In genomic region chr6:26217714-26218075, GRCh38 we compare ENCODE assay signal across 10 cellular contexts.
DNase-seq lines count a peak whose midpoint lies in the region; ATAC-seq and TF ChIP-seq lines count a peak whose summit lies in the region.
"Had no signal": no experiment of that assay in that cellular context is flagged by ENCODE, and none has a peak within 500 bp of the region (broad histone marks: within the 10 kb centered on the region; RNA-seq: fewer than 3 reads in every experiment).

No MANE protein-coding gene starts in this region.

- TF ChIP-seq POLR2A in breast epithelium (IDR thresholded peaks at IDR 0.05): no peak

- peak overlapping the region; percentile 85 for H3K4me3 ChIP-seq in CD4-positive, CD25-positive, alpha-beta regulatory T cell (ENCODE audit: low read depth, low read length)
- H3K4me3 ChIP-seq in Karpas-422 (ENCODE audit: low read length) (peak overlapping the region; percentile 61), breast epithelium (peak overlapping the region; percentile 47 to 83 (median 62)), mononuclear cell (ENCODE audit: low read length) (peak overlapping the region; percentile 66)

- H3K9me3 ChIP-seq in CD4-positive, CD25-positive, alpha-beta regulatory T cell (ENCODE audit: control insufficient read depth in 2 of 2, low read length in 2 of 2): no peaks in the 10 kb centered on the region
- peaks cover 4% of the 10 kb centered on the region for H3K9me3 ChIP-seq in Karpas-422 (ENCODE audit: low read length)
- no peaks in the 10 kb centered on the region for H3K9me3 ChIP-seq in breast epithelium
- H3K9me3 ChIP-seq in mononuclear cell (ENCODE audit: low read depth, low read length): no peaks in the 10 kb centered on the region

- H3K79me2 ChIP-seq in Karpas-422 (ENCODE audit: low read length): no peaks in the 10 kb centered on the region

- no peak overlapping the region for H3K4me3 Mint-ChIP-seq in CD4-positive, CD25-positive, alpha-beta regulatory T cell
- H3K4me3 Mint-ChIP-seq: brain had no signal

- peak overlapping the region; percentile 95 for H3K27ac ChIP-seq in CD4-positive, CD25-positive, alpha-beta regulatory T cell (ENCODE audit: insufficient read depth, low read length, poor library complexity, severe bottlenecking)
- 0 out of 2 replicates have a peak overlapping the region, but pooled peaks have one; percentile 9 for H3K27ac ChIP-seq in Karpas-422 (ENCODE audit: low read length)
- peak overlapping the region; percentile 93 to 95 for H3K27ac ChIP-seq in breast epithelium

- peaks cover 0 to 20% (median 7%) of the 10 kb centered on the region in 4 donors for H3K4me1 Mint-ChIP-seq in CD4-positive, CD25-positive, alpha-beta regulatory T cell

- no peaks in the 10 kb centered on the region for H3K27me3 Mint-ChIP-seq in CD4-positive, CD25-positive, alpha-beta regulatory T cell
- H3K27me3 Mint-ChIP-seq: brain had no signal

- peak overlapping the region; percentile 58 for H3K9ac ChIP-seq in Karpas-422 (ENCODE audit: low read length)

- peaks cover 29% of the 10 kb centered on the region for H3K4me1 ChIP-seq in CD4-positive, CD25-positive, alpha-beta regulatory T cell (ENCODE audit: control insufficient read depth, insufficient read depth, low read length, poor library complexity, severe bottlenecking)
- H3K4me1 ChIP-seq in Karpas-422 (ENCODE audit: low read length): peaks cover 28% of the 10 kb centered on the region
- H3K4me1 ChIP-seq in breast epithelium: no peaks in the 10 kb centered on the region
- peaks cover 35% of the 10 kb centered on the region for H3K4me1 ChIP-seq in mononuclear cell (ENCODE audit: insufficient read depth, low read length)

- DNase-seq in CD4-positive, CD25-positive, alpha-beta regulatory T cell: peak in 1 of 3 donors; percentile 34
- DNase-seq in Karpas-422 (no peak), breast epithelium (ENCODE audit: low spot score in 2 of 2) (no peak), NCI-H524 treated with DMSO at 0.1 percent for 48 hours (lab: John Stamatoyannopoulos, UW) (no peak), NCI-H345 (lab: John Stamatoyannopoulos, UW) (no peak)

- no peak for ATAC-seq in CD4-positive, CD25-positive, alpha-beta regulatory T cell (ENCODE audit: low read depth in 2 of 2)
- ATAC-seq in HG03378 (IDR thresholded peaks at IDR 0.05; ENCODE audit: unreplicated experiment) (no peak), HG02588 (IDR thresholded peaks at IDR 0.05; ENCODE audit: unreplicated experiment) (no peak)
- ATAC-seq: HCT116 had no signal

- no peak overlapping the region for H2AFZ ChIP-seq in Karpas-422 (ENCODE audit: low read length)

- H3K36me3 ChIP-seq in CD4-positive, CD25-positive, alpha-beta regulatory T cell (ENCODE audit: control insufficient read depth, insufficient read depth, low read length): no peaks in the 10 kb centered on the region
- H3K36me3 ChIP-seq in Karpas-422 (ENCODE audit: insufficient read depth, low read length): no peaks in the 10 kb centered on the region
- H3K36me3 ChIP-seq in breast epithelium: no peaks in the 10 kb centered on the region

- no peak for TF ChIP-seq CTCF in breast epithelium (IDR thresholded peaks at IDR 0.05)

- peak overlapping the region; percentile 71 for H3K4me2 ChIP-seq in Karpas-422 (ENCODE audit: low read depth, low read length, poor library complexity, severe bottlenecking)

- no peak overlapping the region for H3K27ac Mint-ChIP-seq in CD4-positive, CD25-positive, alpha-beta regulatory T cell
- H3K27ac Mint-ChIP-seq: brain had no signal

- H3K9me3 Mint-ChIP-seq in CD4-positive, CD25-positive, alpha-beta regulatory T cell: no peaks in the 10 kb centered on the region

- no peaks in the 10 kb centered on the region for H3K27me3 ChIP-seq in CD4-positive, CD25-positive, alpha-beta regulatory T cell (ENCODE audit: control insufficient read depth, insufficient read depth, low read length)
- H3K27me3 ChIP-seq in Karpas-422 (ENCODE audit: low read length) (peaks cover 4% of the 10 kb centered on the region; the same call in 1 of the 2 replicates), breast epithelium (no peaks in the 10 kb centered on the region), mononuclear cell (ENCODE audit: insufficient read depth, low read length) (no peaks in the 10 kb centered on the region)

- no peaks in the 10 kb centered on the region for H4K20me1 ChIP-seq in Karpas-422 (ENCODE audit: insufficient read depth, low read depth, low read length)

- H3K9me2 ChIP-seq in Karpas-422 (replicated peaks; ENCODE audit: insufficient read depth, low read length): no peaks in the 10 kb centered on the region

- no peaks in the 10 kb centered on the region for H3K36me3 Mint-ChIP-seq in CD4-positive, CD25-positive, alpha-beta regulatory T cell

- intact Hi-C loops in breast epithelium (cut with DNase I; ENCODE audit: low total_unique reads): no loop called here

Comparison
In these comparisons a context has a peak if more than half of its experiments do, and no peak if none do; other contexts are left out.
1. H3K27ac ChIP-seq: peak in every context shown above with its lines; median percentile 95 in CD4-positive, CD25-positive, alpha-beta regulatory T cell; 94 in breast epithelium; 9 in Karpas-422.